Comparison of ENCODE assay signal across 32 cellular contexts in genomic region chr3:31278532-31278931, GRCh38.
"Had no signal": no experiment of that assay in that cellular context is flagged by ENCODE, and none has a peak within 500 bp of the region (broad histone marks: within the 10 kb centered on the region; RNA-seq: fewer than 3 reads in every experiment).

No MANE protein-coding gene starts in this region.

- DNase-seq: activated CD4-positive, alpha-beta memory T cell treated with anti-CD3 and anti-CD28 coated beads, Interleukin-2, amount 10 ng/mL, durations not matched to agents 7 days and 5 days; activated CD4-positive, alpha-beta T cell treated with anti-CD3 and anti-CD28 coated beads for 1 hour; activated CD4-positive, alpha-beta T cell treated with anti-CD3 and anti-CD28 coated beads for 48 hours; activated CD4-positive, CD25-positive, alpha-beta regulatory T cell; activated CD8-positive, alpha-beta memory T cell treated with anti-CD3 and anti-CD28 coated beads for 24 hours; activated CD8-positive, alpha-beta memory T cell treated with anti-CD3 and anti-CD28 coated beads, Interleukin-2, amount 10 ng/mL, durations not matched to agents 7 days and 5 days; activated CD8-positive, alpha-beta memory T cell treated with anti-CD3 and anti-CD28 coated beads, Interleukin-2, amount 50 U/mL, for 48 hours; activated effector memory CD4-positive, alpha-beta T cell treated with Interleukin-2 at 50 U/mL for 16 hours; activated naive CD4-positive, alpha-beta T cell; activated naive CD4-positive, alpha-beta T cell treated with anti-CD3 and anti-CD28 coated beads, Interleukin-2, amount 50 U/mL, for 16 hours; activated naive CD8-positive, alpha-beta T cell treated with anti-CD3 and anti-CD28 coated beads for 36 hours; activated T-cell treated with anti-CD3 and anti-CD28 coated beads, Interleukin-2, amount 50 U/mL, for 48 hours; amniotic stem cell; aorta; caudate nucleus; IMR-90; Karpas-422; KBM-7; NCI-H1105 treated with DMSO at 0.1 percent for 48 hours; NCI-H1436; NCI-H1694; NCI-H1930; NCI-H2081 treated with DMSO at 0.1 percent for 48 hours; NCI-H345; NCI-H524 treated with DMSO at 0.1 percent for 48 hours; PC-3; Peyer's patch; Right ventricle myocardium superior; SJCRH30; T1000; WERI-Rb-1 had no signal

- H3K27me3 Mint-ChIP-seq: activated CD4-positive, alpha-beta memory T cell treated with anti-CD3 and anti-CD28 coated beads, Interleukin-2, amount 10 ng/mL, durations not matched to agents 7 days and 5 days; activated CD8-positive, alpha-beta memory T cell treated with anti-CD3 and anti-CD28 coated beads, Interleukin-2, amount 10 ng/mL, durations not matched to agents 7 days and 5 days; activated naive CD8-positive, alpha-beta T cell treated with anti-CD3 and anti-CD28 coated beads for 36 hours had no signal

- H3K9me3 ChIP-seq: Peyer's patch, SJCRH30 had no signal

- H3K36me3 Mint-ChIP-seq: activated CD8-positive, alpha-beta memory T cell treated with anti-CD3 and anti-CD28 coated beads, Interleukin-2, amount 10 ng/mL, durations not matched to agents 7 days and 5 days; activated naive CD8-positive, alpha-beta T cell treated with anti-CD3 and anti-CD28 coated beads for 36 hours had no signal

- H3K27ac ChIP-seq: Peyer's patch, SJCRH30, SK-N-MC, WERI-Rb-1 had no signal

- ATAC-seq: activated CD8-positive, alpha-beta memory T cell treated with anti-CD3 and anti-CD28 coated beads, Interleukin-2, amount 10 ng/mL, durations not matched to agents 7 days and 5 days; PC-3 had no signal

- H3K27me3 ChIP-seq: Peyer's patch, SJCRH30 had no signal

- H3K36me3 ChIP-seq: Peyer's patch, SJCRH30, WERI-Rb-1 had no signal

- H3K4me3 Mint-ChIP-seq: activated CD4-positive, alpha-beta memory T cell treated with anti-CD3 and anti-CD28 coated beads, Interleukin-2, amount 10 ng/mL, durations not matched to agents 7 days and 5 days; activated CD8-positive, alpha-beta memory T cell treated with anti-CD3 and anti-CD28 coated beads, Interleukin-2, amount 10 ng/mL, durations not matched to agents 7 days and 5 days; activated naive CD8-positive, alpha-beta T cell treated with anti-CD3 and anti-CD28 coated beads for 36 hours had no signal

- H3K27ac Mint-ChIP-seq: activated CD4-positive, alpha-beta memory T cell treated with anti-CD3 and anti-CD28 coated beads, Interleukin-2, amount 10 ng/mL, durations not matched to agents 7 days and 5 days; activated CD8-positive, alpha-beta memory T cell treated with anti-CD3 and anti-CD28 coated beads, Interleukin-2, amount 10 ng/mL, durations not matched to agents 7 days and 5 days; activated naive CD8-positive, alpha-beta T cell treated with anti-CD3 and anti-CD28 coated beads for 36 hours had no signal

- H3K4me3 ChIP-seq: Peyer's patch, SJCRH30, SK-N-MC had no signal

- H3K9me3 Mint-ChIP-seq: activated naive CD8-positive, alpha-beta T cell treated with anti-CD3 and anti-CD28 coated beads for 36 hours had no signal

- H3K4me1 ChIP-seq: Peyer's patch, SJCRH30 had no signal
